ENCODE assay signal across 2 cellular contexts in genomic region chr1:42137766-42138165, GRCh38.
TF ChIP-seq lines count a peak whose summit lies in the region.

No MANE protein-coding gene starts in this region.

TF ChIP-seq in GM23338, 12 proteins besides CTCF, POLR2A, EP300 and RAD21:
- TF ChIP-seq STAT1 (IDR thresholded peaks at IDR 0.05; ENCODE audit: unreplicated experiment) = no peak
- TF ChIP-seq EZH2 (IDR thresholded peaks at IDR 0.05; ENCODE audit: low read depth, unreplicated experiment) = no peak
- TF ChIP-seq NANOG (IDR thresholded peaks at IDR 0.05; ENCODE audit: borderline replicate concordance) = no peak
- TF ChIP-seq JUNB (IDR thresholded peaks at IDR 0.05; ENCODE audit: unreplicated experiment) = no peak
- TF ChIP-seq EZH2phosphoT487 (IDR thresholded peaks at IDR 0.05; ENCODE audit: unreplicated experiment) = no peak
- TF ChIP-seq ZNF462 (CRISPR knock-in tag; IDR thresholded peaks at IDR 0.05) = no peak
- TF ChIP-seq POLR2AphosphoS5 (IDR thresholded peaks at IDR 0.05; ENCODE audit: low read depth) = no peak
- TF ChIP-seq REST (IDR thresholded peaks at IDR 0.05; ENCODE audit: unreplicated experiment) = no peak
- no peak for TF ChIP-seq ZNF114 (CRISPR knock-in tag; IDR thresholded peaks at IDR 0.05)
- no peak for TF ChIP-seq ZNF331 (CRISPR knock-in tag; IDR thresholded peaks at IDR 0.05; ENCODE audit: low read depth)
- no peak for TF ChIP-seq CREB1 (CRISPR knock-in tag; IDR thresholded peaks at IDR 0.05; ENCODE audit: low read depth)
- no peak for TF ChIP-seq ETS1 (IDR thresholded peaks at IDR 0.05)

TF ChIP-seq in GM12878, 131 proteins besides CTCF, POLR2A, EP300 and RAD21:
- TF ChIP-seq POLR2AphosphoS2 (IDR thresholded peaks at IDR 0.05; ENCODE audit: low read depth, low read length) (no peak), PAX5 (IDR thresholded peaks at IDR 0.05; ENCODE audit: borderline replicate concordance, low read depth, low read length) (peak; percentile 81), MYC (IDR thresholded peaks at IDR 0.05; ENCODE audit: insufficient read depth, insufficient read length, insufficient replicate concordance, low read length, severe bottlenecking) (no peak), NKRF (conservative IDR thresholded peaks at IDR 0.05) (no peak), PBX3 (IDR thresholded peaks at IDR 0.05; ENCODE audit: insufficient replicate concordance, low read depth, low read length) (no peak)
TF ChIP-seq in GM12878: peak in this region for 1.
